Comparison of ENCODE assay signal across 7 cellular contexts in the genomic region with DNA sequence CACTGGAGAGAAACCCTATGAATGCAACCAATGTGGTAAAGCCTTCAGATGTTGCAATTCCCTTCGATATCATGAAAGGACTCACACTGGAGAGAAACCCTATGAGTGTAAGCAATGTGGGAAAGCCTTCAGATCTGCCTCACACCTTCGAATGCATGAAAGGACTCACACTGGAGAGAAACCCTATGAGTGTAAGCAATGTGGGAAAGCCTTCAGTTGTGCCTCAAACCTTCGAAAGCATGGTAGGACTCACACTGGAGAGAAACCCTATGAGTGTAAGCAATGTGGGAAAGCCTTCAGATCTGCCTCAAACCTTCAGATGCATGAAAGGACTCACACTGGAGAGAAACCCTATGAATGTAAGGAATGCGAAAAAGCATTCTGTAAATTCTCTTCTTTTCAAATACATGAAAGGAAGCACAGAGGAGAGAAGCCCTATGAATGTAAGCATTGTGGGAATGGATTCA. TPM values are rescaled to one million over a fixed set of nuclear protein-coding genes. Genes with fewer than 3 reads are reported as not detected.
DNase-seq lines count a peak whose midpoint lies in the region; ATAC-seq, FAIRE-seq and TF ChIP-seq lines count a peak whose summit lies in the region.
"Not testable (repeated sequence)": the region's sequence is repeated elsewhere in the genome, so short reads cannot be mapped to it uniquely, and the experiment has no call there.

No MANE protein-coding gene starts in this region.

- H3K4me3 Mint-ChIP-seq in activated CD8-positive, alpha-beta T cell treated with anti-CD3 and anti-CD28 coated beads, Interleukin-2, amount 10 ng/mL, durations not matched to agents 7 days and 5 days, result not testable (repeated sequence)
- peak overlapping the region; percentile 10 for H3K4me3 Mint-ChIP-seq in neural crest cell

- H4K20me1 ChIP-seq in K562 (replicated peaks; ENCODE audit: control insufficient read depth, insufficient read depth, low read length), result not testable (repeated sequence)

- H3K9me1 ChIP-seq in K562 (ENCODE audit: control insufficient read depth, insufficient read depth, low read length), result not testable (repeated sequence)

- not testable (repeated sequence) for H3K4me1 ChIP-seq in HEK293 (ENCODE audit: control insufficient read depth, insufficient read depth, low read length); K562 (replicated peaks in 1 of 2; ENCODE audit: control insufficient read depth in 2 of 2, insufficient read depth in 2 of 2, low read length in 2 of 2); iPS-20b (ENCODE audit: insufficient read depth, low read length); stomach smooth muscle (ENCODE audit: control insufficient read depth, insufficient read depth, low read length)

- not testable (repeated sequence) for H3K27me3 ChIP-seq in K562 (ENCODE audit: control insufficient read depth in 2 of 2, insufficient read depth in 2 of 2, low read length in 2 of 2); iPS-20b (ENCODE audit: insufficient read depth, low read length); stomach smooth muscle (ENCODE audit: control insufficient read depth in 1 of 2, insufficient read depth in 2 of 2, low read length in 2 of 2)

- H3K27ac ChIP-seq in HEK293 (ENCODE audit: extremely low read depth, low read depth, low read length); K562 (ENCODE audit: extremely low read depth, low read depth, low read length); iPS-20b (ENCODE audit: low read length); stomach smooth muscle (ENCODE audit: low read length): not testable (repeated sequence)

- in situ Hi-C loops in K562 (cut with MboI), result not testable (repeated sequence)

- H3K9ac ChIP-seq in K562 (ENCODE audit: insufficient read depth in 1 of 2, low read depth in 2 of 2, low read length in 2 of 2); iPS-20b (ENCODE audit: low read depth, low read length); stomach smooth muscle (ENCODE audit: low read length in 2 of 2): not testable (repeated sequence)

- not testable (repeated sequence) for TF ChIP-seq CTCF in HEK293 (tag by site-specific recombination; IDR thresholded peaks at IDR 0.05); K562 (IDR thresholded peaks at IDR 0.05 in 2 of 3, conservative IDR thresholded peaks at IDR 0.05 in 1 of 3; ENCODE audit: insufficient read depth in 2 of 3, low read depth in 1 of 3, low read length in 3 of 3); neural crest cell (conservative IDR thresholded peaks at IDR 0.05)

- not testable (repeated sequence) for H3K4me3 ChIP-seq in HEK293 (ENCODE audit: low read depth, low read length); K562
- H3K4me3 ChIP-seq in iPS-20b (ENCODE audit: low read length) (peak overlapping the region; percentile 49), stomach smooth muscle (ENCODE audit: low read length in 2 of 2) (peak overlapping the region; percentile 0 to 51)

- H3K27ac Mint-ChIP-seq in activated CD8-positive, alpha-beta T cell treated with anti-CD3 and anti-CD28 coated beads, Interleukin-2, amount 10 ng/mL, durations not matched to agents 7 days and 5 days, result peak overlapping the region; percentile 1
- not testable (repeated sequence) for H3K27ac Mint-ChIP-seq in neural crest cell (ENCODE audit: unreplicated experiment)

- H3K36me3 ChIP-seq in HEK293 (ENCODE audit: control insufficient read depth in 2 of 2, insufficient read depth in 1 of 2, low read length in 2 of 2) (peaks cover 0 to 48% of the 10 kb centered on the region in 2 experiments; a peak in 1 of 3 replicates), K562 (ENCODE audit: control insufficient read depth, insufficient read depth, low read length) (peaks cover 57% of the 10 kb centered on the region), iPS-20b (ENCODE audit: insufficient read depth, low read depth, low read length) (peaks cover 58% of the 10 kb centered on the region), stomach smooth muscle (ENCODE audit: control insufficient read depth in 2 of 2, insufficient read depth in 2 of 2, low read length in 2 of 2) (peaks cover 38 to 41% of the 10 kb centered on the region in 2 donors)

- not testable (repeated sequence) for FAIRE-seq in K562 (lab: Jason Lieb, UNC)

- H3K36me3 Mint-ChIP-seq in activated CD8-positive, alpha-beta T cell treated with anti-CD3 and anti-CD28 coated beads, Interleukin-2, amount 10 ng/mL, durations not matched to agents 7 days and 5 days (ENCODE audit: low read depth), result peaks cover 87% of the 10 kb centered on the region
- H3K36me3 Mint-ChIP-seq in neural crest cell (ENCODE audit: low read depth), result peaks cover 86% of the 10 kb centered on the region

- BruUV-seq in K562 (replicated peaks; lab: Mats Ljungman, UMichigan), result not testable (repeated sequence)

- 93% methylated on average over 4 of the region's 4 CpGs for WGBS in K562 (ENCODE audit: insufficient coverage, low coverage, missing lambda C conversion rate)

- not testable (repeated sequence) for H3K4me2 ChIP-seq in K562 (ENCODE audit: insufficient read depth, low read length)

- not testable (repeated sequence) for TF ChIP-seq RAD21 in K562 (CRISPR knock-in tag; conservative IDR thresholded peaks at IDR 0.05 in 1 of 2, IDR thresholded peaks at IDR 0.05 in 1 of 2)

- peak; percentile 50 for DNase-seq in OCI-M1 (lab: John Stamatoyannopoulos, UW)
- not testable (repeated sequence) for DNase-seq in activated CD8-positive, alpha-beta T cell treated with anti-CD3 and anti-CD28 coated beads, Interleukin-2, amount 10 ng/mL, durations not matched to agents 7 days and 5 days; K562 (ENCODE audit: extremely low read depth in 1 of 4, low spot score in 3 of 4); neural crest cell (ENCODE audit: low read depth, low spot score)

- TF ChIP-seq EP300 in K562 (IDR thresholded peaks at IDR 0.05; ENCODE audit: low read length), result not testable (repeated sequence)

- POLR2A ChIA-PET in HEK293 (lab: Yijun Ruan, JAX); activated CD8-positive, alpha-beta T cell treated with anti-CD3 and anti-CD28 coated beads, Interleukin-2, amount 10 ng/mL, durations not matched to agents 7 days and 5 days (lab: Charles Lee); K562 (lab: Yijun Ruan, JAX): not testable (repeated sequence)

- not testable (repeated sequence) for H3K27me3 Mint-ChIP-seq in activated CD8-positive, alpha-beta T cell treated with anti-CD3 and anti-CD28 coated beads, Interleukin-2, amount 10 ng/mL, durations not matched to agents 7 days and 5 days (ENCODE audit: low read depth); neural crest cell (ENCODE audit: low read depth)

- peaks cover 70% of the 10 kb centered on the region for H3K9me3 Mint-ChIP-seq in activated CD8-positive, alpha-beta T cell treated with anti-CD3 and anti-CD28 coated beads, Interleukin-2, amount 10 ng/mL, durations not matched to agents 7 days and 5 days (ENCODE audit: insufficient read depth)
- H3K9me3 Mint-ChIP-seq in neural crest cell, result peaks cover 28% of the 10 kb centered on the region

- not testable (repeated sequence) for TF ChIP-seq POLR2A in K562 (conservative IDR thresholded peaks at IDR 0.05)

- not testable (repeated sequence) for ATAC-seq in activated CD8-positive, alpha-beta T cell treated with anti-CD3 and anti-CD28 coated beads, Interleukin-2, amount 10 ng/mL, durations not matched to agents 7 days and 5 days; K562

- intact Hi-C loops in K562 (cut with micrococcal nuclease), result not testable (repeated sequence)

- H3K4me1 Mint-ChIP-seq in activated CD8-positive, alpha-beta T cell treated with anti-CD3 and anti-CD28 coated beads, Interleukin-2, amount 10 ng/mL, durations not matched to agents 7 days and 5 days (ENCODE audit: low read depth); neural crest cell: not testable (repeated sequence)

- CTCF ChIA-PET in HEK293 (lab: Yijun Ruan, JAX); activated CD8-positive, alpha-beta T cell treated with anti-CD3 and anti-CD28 coated beads, Interleukin-2, amount 10 ng/mL, durations not matched to agents 7 days and 5 days (lab: Charles Lee); K562 (lab: Yijun Ruan, JAX; ENCODE audit: low intra/inter-chr PET ratio): not testable (repeated sequence)

- H3K79me2 ChIP-seq in K562 (ENCODE audit: control insufficient read depth, insufficient read depth, low read length), result not testable (repeated sequence)

- H2AFZ ChIP-seq in K562 (ENCODE audit: low read depth, low read length), result not testable (repeated sequence)

- H3K9me3 ChIP-seq in HEK293 (ENCODE audit: control insufficient read depth, insufficient read depth, low read depth, low read length), result not testable (repeated sequence)
- peaks cover 60% of the 10 kb centered on the region for H3K9me3 ChIP-seq in K562 (replicated peaks; ENCODE audit: control insufficient read depth, insufficient read depth, low read depth, low read length)
- H3K9me3 ChIP-seq in iPS-20b (ENCODE audit: insufficient read depth, low read depth, low read length), result peaks cover 97% of the 10 kb centered on the region
- peaks cover 54 to 61% of the 10 kb centered on the region in 2 donors for H3K9me3 ChIP-seq in stomach smooth muscle (ENCODE audit: control insufficient read depth in 2 of 2, low read length in 2 of 2)

RNA-seq across cellular contexts. Expression of gene ZNF763, which starts 15.2 kb away (rescaled TPM):
- 1 to 10 TPM; 2.0 to 2.3 TPM for total RNA-seq in activated CD8-positive, alpha-beta T cell treated with anti-CD3 and anti-CD28 coated beads, Interleukin-2, amount 10 ng/mL, durations not matched to agents 7 days and 5 days
- total RNA-seq in K562 (2011; cell fraction: chromatin; rRNA removed; ENCODE audit: low replicate concordance), result 0.21 and 0.86 TPM in 2 replicates
- 0.53 TPM in 1 of 2 replicates, not detected in the other for total RNA-seq in K562 (2011; cell fraction: nucleolus; rRNA removed)
- total RNA-seq in K562 (2011; cell fraction: nucleoplasm; rRNA removed), result 0.46 TPM in 1 of 2 replicates, not detected in the other
- total RNA-seq in K562 (2014; rRNA removed), result not detected in 2 replicates
- total RNA-seq in K562 (2014; rRNA removed; fragmentation: Illumina TruSeq; extraction: Trizol), result 0.11 and 0.29 TPM in 2 replicates
- total RNA-seq in K562 (2015; rRNA removed; fragmentation: Illumina TruSeq; extraction: Trizol), result 0.19 and 0.22 TPM in 2 replicates
- total RNA-seq in K562 (2021), result 0.22 TPM in 1 of 2 replicates, not detected in the other
- 0.10 and 0.22 TPM in 2 replicates for polyA plus RNA-seq in K562 (2011; rRNA removed)
- 0.01 and 0.06 TPM in 2 replicates for polyA plus RNA-seq in K562 (2011; cell fraction: cytosol; rRNA removed)
- 0.13 and 0.22 TPM in 2 replicates for polyA plus RNA-seq in K562 (2011; cell fraction: nucleus; rRNA removed)
- 0.03 and 0.06 TPM in 2 replicates for polyA plus RNA-seq in K562 (2012)
- polyA plus RNA-seq in K562 (2014; fragmentation: Illumina TruSeq; extraction: Trizol), result 0.14 and 0.28 TPM in 2 replicates
- polyA plus RNA-seq in K562 (2014; fragmentation: Nextera tagmentation; extraction: Ambion mirVana), result under 1 TPM in 1 of 2 experiments, not detected in 1; 0.08 TPM
- not detected in 2 replicates for polyA plus RNA-seq in K562 (2014; rRNA removed)
- polyA minus RNA-seq in K562 (2011; rRNA and poly(A)+ RNA removed), result 0.39 and 0.51 TPM in 2 replicates
- polyA minus RNA-seq in K562 (2011; cell fraction: cytosol; rRNA and poly(A)+ RNA removed), result not detected in 2 replicates
- 0.56 TPM in 1 of 2 replicates, not detected in the other for polyA minus RNA-seq in K562 (2011; cell fraction: nucleus; rRNA and poly(A)+ RNA removed)
- total RNA-seq in neural crest cell, result 2.9 and 4.5 TPM in 2 replicates

RNA-seq across cellular contexts. Expression of gene ZNF700, which starts 24.7 kb away (rescaled TPM):
- 10 to 100 TPM; 22.7 to 25.7 TPM for total RNA-seq in activated CD8-positive, alpha-beta T cell treated with anti-CD3 and anti-CD28 coated beads, Interleukin-2, amount 10 ng/mL, durations not matched to agents 7 days and 5 days
- 20.3 and 84.4 TPM in 2 replicates for total RNA-seq in K562 (2011; cell fraction: chromatin; rRNA removed; ENCODE audit: low replicate concordance)
- 11.2 and 17.1 TPM in 2 replicates for total RNA-seq in K562 (2011; cell fraction: nucleolus; rRNA removed)
- total RNA-seq in K562 (2011; cell fraction: nucleoplasm; rRNA removed), result 20.5 and 24.1 TPM in 2 replicates
- total RNA-seq in K562 (2014; rRNA removed), result 10.3 TPM in 2 replicates
- total RNA-seq in K562 (2014; rRNA removed; fragmentation: Illumina TruSeq; extraction: Trizol), result 23.2 and 27.5 TPM in 2 replicates
- 18.9 and 19.0 TPM in 2 replicates for total RNA-seq in K562 (2015; rRNA removed; fragmentation: Illumina TruSeq; extraction: Trizol)
- total RNA-seq in K562 (2021), result 12.2 and 14.1 TPM in 2 replicates
- polyA plus RNA-seq in K562 (2011; rRNA removed), result 20.0 and 24.7 TPM in 2 replicates
- polyA plus RNA-seq in K562 (2011; cell fraction: cytosol; rRNA removed), result 2.3 and 5.6 TPM in 2 replicates
- polyA plus RNA-seq in K562 (2011; cell fraction: nucleus; rRNA removed), result 20.4 and 21.4 TPM in 2 replicates
- 7.9 and 10.1 TPM in 2 replicates for polyA plus RNA-seq in K562 (2012)
- polyA plus RNA-seq in K562 (2014; fragmentation: Illumina TruSeq; extraction: Trizol), result 12.7 and 13.3 TPM in 2 replicates
- 10 to 100 TPM; 11.5 to 13.3 TPM for polyA plus RNA-seq in K562 (2014; fragmentation: Nextera tagmentation; extraction: Ambion mirVana)
- 11.5 and 15.3 TPM in 2 replicates for polyA plus RNA-seq in K562 (2014; rRNA removed)
- polyA minus RNA-seq in K562 (2011; rRNA and poly(A)+ RNA removed), result 28.3 and 33.1 TPM in 2 replicates
- polyA minus RNA-seq in K562 (2011; cell fraction: cytosol; rRNA and poly(A)+ RNA removed), result 8.1 TPM in 2 replicates
- polyA minus RNA-seq in K562 (2011; cell fraction: nucleus; rRNA and poly(A)+ RNA removed), result 5.3 and 12.0 TPM in 2 replicates
- 12.5 and 12.8 TPM in 2 replicates for total RNA-seq in neural crest cell
